Comparison of ENCODE assay signal across 9 cellular contexts in the genomic region with DNA sequence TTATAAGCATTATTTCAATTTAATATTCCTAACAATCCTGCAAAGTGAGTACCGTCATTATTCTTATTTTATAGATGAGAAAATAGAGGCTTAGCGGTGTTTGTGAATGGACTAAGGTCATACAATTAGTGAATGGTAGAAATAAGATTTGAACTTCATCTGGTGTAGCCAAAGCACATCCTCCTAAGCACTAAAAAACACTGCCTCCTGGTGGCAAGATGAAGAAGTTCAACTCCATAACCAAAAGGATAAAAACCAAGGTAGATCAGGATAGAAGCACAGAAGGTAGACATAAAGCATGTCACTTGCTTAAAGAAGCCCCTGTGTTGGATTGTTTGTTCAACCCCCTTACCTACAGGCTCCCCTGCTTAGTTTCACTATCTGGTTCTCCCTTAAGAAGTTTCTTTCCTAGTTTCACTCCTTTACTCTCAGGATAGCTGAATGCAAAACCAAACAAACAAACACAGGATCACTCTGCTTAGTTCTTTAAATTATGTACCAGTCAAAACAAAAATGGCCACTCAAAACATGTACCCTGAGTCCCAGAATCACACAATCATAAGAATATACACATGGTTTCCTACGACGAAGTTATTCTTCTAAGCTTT. TPM values are rescaled to one million over a fixed set of nuclear protein-coding genes. Genes with fewer than 3 reads are reported as not detected.
DNase-seq lines count a peak whose midpoint lies in the region; ATAC-seq, FAIRE-seq and TF ChIP-seq lines count a peak whose summit lies in the region.
"Had no signal": no experiment of that assay in that cellular context is flagged by ENCODE, and none has a peak within 500 bp of the region (broad histone marks: within the 10 kb centered on the region; RNA-seq: fewer than 3 reads in every experiment).

No MANE protein-coding gene starts in this region.

- H3K27ac ChIP-seq in MM.1S (ENCODE audit: low read length) (no peak overlapping the region), small intestine (ENCODE audit: low read depth in 1 of 2, low read length in 1 of 2) (no peak overlapping the region)

- H2AFZ ChIP-seq in MM.1S (ENCODE audit: low read length): no peak overlapping the region

- no peaks in the 10 kb centered on the region for H3K79me2 ChIP-seq in MM.1S (ENCODE audit: low read length)

- peaks cover 35% of the 10 kb centered on the region for H3K4me1 Mint-ChIP-seq in activated naive CD4-positive, alpha-beta T cell treated with anti-CD3 and anti-CD28 coated beads, Interleukin-2, amount 10 ng/mL, durations not matched to agents 7 days and 5 days

- no peaks in the 10 kb centered on the region for H3K36me3 Mint-ChIP-seq in activated naive CD4-positive, alpha-beta T cell treated with anti-CD3 and anti-CD28 coated beads, Interleukin-2, amount 10 ng/mL, durations not matched to agents 7 days and 5 days
- H3K36me3 Mint-ChIP-seq: activated naive CD8-positive, alpha-beta T cell had no signal

- no peaks in the 10 kb centered on the region for H3K9me3 Mint-ChIP-seq in activated naive CD4-positive, alpha-beta T cell treated with anti-CD3 and anti-CD28 coated beads, Interleukin-2, amount 10 ng/mL, durations not matched to agents 7 days and 5 days

- H4K20me1 ChIP-seq in MM.1S (ENCODE audit: insufficient read depth, low read length): no peaks in the 10 kb centered on the region

- 0 out of 2 replicates have a peak, but pooled peaks cover 3% of the 10 kb centered on the region for H3F3A ChIP-seq in MM.1S (ENCODE audit: insufficient read depth, low read length)

- FAIRE-seq in small intestine (lab: Jason Lieb, UNC): no peak

- DNase-seq in activated naive CD4-positive, alpha-beta T cell treated with anti-CD3 and anti-CD28 coated beads, Interleukin-2, amount 10 ng/mL, durations not matched to agents 7 days and 5 days: peak; percentile 35
- DNase-seq in activated naive CD4-positive, alpha-beta T cell treated with Interleukin-2 at 50 U/mL for 16 hours: no peak
- DNase-seq in MM.1S (peak; percentile 58), dermis blood vessel endothelial cell (peak; percentile 16), small intestine (peak; percentile 33), NCI-H1092 treated with DMSO at 0.1 percent for 48 hours (lab: John Stamatoyannopoulos, UW) (no peak)

- CTCF ChIA-PET in activated naive CD4-positive, alpha-beta T cell treated with anti-CD3 and anti-CD28 coated beads, Interleukin-2, amount 10 ng/mL, durations not matched to agents 7 days and 5 days (lab: Charles Lee): interaction anchor here (0.7 to 3.9 kb wide), 9 partner anchors 10 to 885 kb away, joined by 3 to 36 read pairs (median 4); a partner anchor contains a TSS

- H3K36me3 ChIP-seq in MM.1S (replicated peaks; ENCODE audit: insufficient read depth, low read length) (no peaks in the 10 kb centered on the region), small intestine (ENCODE audit: control insufficient read depth in 2 of 2, insufficient read depth in 2 of 2, low read length in 2 of 2) (no peaks in the 10 kb centered on the region)

- TF ChIP-seq CTCF in MM.1S (IDR thresholded peaks at IDR 0.05; ENCODE audit: low read length): peak; percentile 94

- no peak overlapping the region for H3K4me3 ChIP-seq in MM.1S (ENCODE audit: low read length)
- H3K4me3 ChIP-seq in small intestine (ENCODE audit: low read depth in 1 of 2, low read length in 2 of 2): no peak overlapping the region

- H3K9ac ChIP-seq in MM.1S (ENCODE audit: low read length): no peak overlapping the region

- H3K27me3 ChIP-seq in MM.1S (replicated peaks; ENCODE audit: insufficient read depth, low read length): no peaks in the 10 kb centered on the region
- H3K27me3 ChIP-seq in small intestine (ENCODE audit: control insufficient read depth in 2 of 2, insufficient read depth in 2 of 2, low read length in 2 of 2): no peaks in the 10 kb centered on the region

- H3K9me3 ChIP-seq in MM.1S (replicated peaks; ENCODE audit: insufficient read depth, low read length) (no peaks in the 10 kb centered on the region), small intestine (ENCODE audit: control insufficient read depth, low read depth) (no peaks in the 10 kb centered on the region)

- H3K27me3 Mint-ChIP-seq in activated naive CD4-positive, alpha-beta T cell treated with anti-CD3 and anti-CD28 coated beads, Interleukin-2, amount 10 ng/mL, durations not matched to agents 7 days and 5 days: no peaks in the 10 kb centered on the region
- H3K27me3 Mint-ChIP-seq: activated naive CD8-positive, alpha-beta T cell had no signal

- no peak overlapping the region for H3K4me3 Mint-ChIP-seq in activated naive CD4-positive, alpha-beta T cell treated with anti-CD3 and anti-CD28 coated beads, Interleukin-2, amount 10 ng/mL, durations not matched to agents 7 days and 5 days
- H3K4me3 Mint-ChIP-seq: activated naive CD8-positive, alpha-beta T cell had no signal

- ATAC-seq in GM18870 (IDR thresholded peaks at IDR 0.05; ENCODE audit: unreplicated experiment) (no peak), GM21825 (IDR thresholded peaks at IDR 0.05; ENCODE audit: unreplicated experiment) (no peak)

- H3K27ac Mint-ChIP-seq in activated naive CD4-positive, alpha-beta T cell treated with anti-CD3 and anti-CD28 coated beads, Interleukin-2, amount 10 ng/mL, durations not matched to agents 7 days and 5 days: no peak overlapping the region

- H3K4me1 ChIP-seq in MM.1S (ENCODE audit: low read length) (peaks cover 12% of the 10 kb centered on the region; the same call in 1 of the 2 replicates), small intestine (ENCODE audit: control insufficient read depth in 2 of 2, insufficient read depth in 1 of 2, low read depth in 1 of 2, low read length in 1 of 2) (no peaks in the 10 kb centered on the region)

- no peak overlapping the region for H3K4me2 ChIP-seq in MM.1S (ENCODE audit: low read depth, low read length)

- no peaks in the 10 kb centered on the region for H3K9me2 ChIP-seq in MM.1S (replicated peaks; ENCODE audit: insufficient read depth, low read length)

- 81 to 86% (median 84%) methylated on average over 4 of the region's 4 CpGs for WGBS in small intestine, 3 donors

RNA-seq across cellular contexts. Expression of a gene that starts 12.7 kb away (rescaled TPM):
- total RNA-seq in dermis blood vessel endothelial cell: not detected in 2 replicates
- polyA plus RNA-seq in small intestine: 1 to 10 TPM; 1.0 to 2.2 (median 1.1) TPM

Comparison
In these comparisons a context has a peak if more than half of its experiments do, and no peak if none do; other contexts are left out.
1. DNase-seq: peak in activated naive CD4-positive, alpha-beta T cell treated with anti-CD3 and anti-CD28 coated beads, Interleukin-2, amount 10 ng/mL, durations not matched to agents 7 days and 5 days (single experiment), MM.1S (single experiment), dermis blood vessel endothelial cell (single experiment) and small intestine (single experiment); none in activated naive CD4-positive, alpha-beta T cell treated with Interleukin-2 at 50 U/mL for 16 hours (single experiment) and NCI-H1092 treated with DMSO at 0.1 percent for 48 hours (single experiment).